19 cellular contexts compared by ENCODE assay signal in genomic region chr6:82910818-82911217, GRCh38.
"Had no signal": no experiment of that assay in that cellular context is flagged by ENCODE, and none has a peak within 500 bp of the region (broad histone marks: within the 10 kb centered on the region; RNA-seq: fewer than 3 reads in every experiment).

No MANE protein-coding gene starts in this region.

- H3K27me3 ChIP-seq: esophagus muscularis mucosa, stomach, testis, tibial artery had no signal

- H3K4me1 ChIP-seq: prostate gland, stomach, tibial artery had no signal

- H3K4me3 ChIP-seq: coronary artery, esophagus muscularis mucosa, mucosa of descending colon, prostate gland, stomach, testis, tibial artery had no signal

- H3K27ac ChIP-seq: coronary artery, prostate gland, stomach, testis, tibial artery had no signal

- H3K9me3 ChIP-seq: esophagus muscularis mucosa, mucosa of descending colon, prostate gland, stomach, testis, tibial artery had no signal

- ATAC-seq: left lobe of liver; mucosa of descending colon; naive thymus-derived CD4-positive, alpha-beta T cell; sciatic nerve; stimulated activated effector memory CD8-positive, alpha-beta T cell treated with anti-CD3 and anti-CD28 coated beads, Interleukin-12 subunit alpha, Interleukin-12 subunit beta, amount 100 ng/mL, for 72 hours had no signal

- DNase-seq: dermis blood vessel endothelial cell; effector memory CD4-positive, alpha-beta T cell; foreskin melanocyte; mesenchymal stem cell; mucosa of descending colon; naive thymus-derived CD4-positive, alpha-beta T cell; retina; stimulated activated CD4-positive, alpha-beta T cell treated with anti-CD3 and anti-CD28 coated beads, Interleukin-2, amount 100 ng/mL, for 24 hours; stimulated activated CD4-positive, alpha-beta T cell treated with anti-CD3 and anti-CD28 coated beads, Interleukin-4, amount 100 ng/mL, for 24 hours; stimulated activated naive CD4-positive, alpha-beta T cell treated with Interleukin-2 at 50 U/mL for 16 hours; stomach; testis; tibial artery had no signal
